Comparison of ENCODE assay signal across 12 cellular contexts in the genomic region with DNA sequence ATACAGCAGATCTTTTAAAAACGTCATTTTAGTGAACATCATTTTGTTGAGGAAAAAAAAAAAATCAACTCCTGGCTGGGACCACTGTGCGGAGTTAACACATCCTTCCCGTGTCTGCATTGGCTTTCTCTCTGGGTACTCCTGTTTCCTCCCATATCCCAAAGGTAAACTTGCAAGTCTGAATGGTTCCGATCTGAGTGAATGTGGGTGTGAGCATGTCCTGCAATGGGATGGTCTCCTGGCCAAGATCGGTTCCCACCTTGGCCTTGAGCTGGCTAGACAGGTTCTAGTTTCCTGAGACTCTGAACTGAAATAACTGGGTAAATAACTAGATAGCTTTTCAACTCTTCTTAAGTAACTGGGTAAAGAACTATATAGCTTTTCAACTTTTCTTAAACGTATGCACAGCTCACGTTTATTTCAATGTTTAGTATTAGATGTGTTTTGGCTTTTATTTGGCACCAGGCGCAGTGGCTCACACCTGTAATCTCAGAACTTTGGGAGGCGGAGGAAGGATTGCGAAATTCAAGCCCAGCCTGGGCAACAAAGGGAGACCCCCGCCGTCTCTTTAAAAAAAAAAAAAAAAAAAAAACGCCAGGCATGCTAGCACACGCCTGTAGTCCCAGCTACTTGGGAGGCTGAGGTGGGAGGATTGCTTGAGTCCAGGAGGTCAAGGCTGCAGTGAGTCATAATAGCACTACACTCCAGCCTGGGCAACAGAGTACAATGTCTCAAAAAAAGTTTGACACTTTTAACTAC. TPM values are rescaled to one million over a fixed set of nuclear protein-coding genes. Genes with fewer than 3 reads are reported as not detected.
DNase-seq lines count a peak whose midpoint lies in the region; ATAC-seq, FAIRE-seq and TF ChIP-seq lines count a peak whose summit lies in the region.
"Had no signal": no experiment of that assay in that cellular context is flagged by ENCODE, and none has a peak within 500 bp of the region (broad histone marks: within the 10 kb centered on the region; RNA-seq: fewer than 3 reads in every experiment).

No MANE protein-coding gene starts in this region.

- H3K36me3 ChIP-seq in BE2C = peaks cover 71% of the 10 kb centered on the region

- intact Hi-C loops in activated CD4-positive, alpha-beta memory T cell treated with anti-CD3 and anti-CD28 coated beads for 36 hours (cut with micrococcal nuclease) = loop anchor here (5.0 kb wide), 4 partner anchors 46 to 279 kb away; no protein-coding TSS in a partner anchor

- H3K4me2 ChIP-seq in A549 = no peak overlapping the region

- H3K9me3 Mint-ChIP-seq in activated CD4-positive, alpha-beta memory T cell treated with anti-CD3 and anti-CD28 coated beads for 36 hours = no peaks in the 10 kb centered on the region
- no peaks in the 10 kb centered on the region for H3K9me3 Mint-ChIP-seq in glutamatergic neuron (ENCODE audit: unreplicated experiment)
- H3K9me3 Mint-ChIP-seq: IgD-negative memory B cell had no signal

- H3K4me3 Mint-ChIP-seq in activated CD4-positive, alpha-beta memory T cell treated with anti-CD3 and anti-CD28 coated beads for 36 hours = no peak overlapping the region
- no peak overlapping the region for H3K4me3 Mint-ChIP-seq in glutamatergic neuron (ENCODE audit: unreplicated experiment)

- peak overlapping the region; percentile 77 for H3K27ac Mint-ChIP-seq in activated CD4-positive, alpha-beta memory T cell treated with anti-CD3 and anti-CD28 coated beads for 36 hours
- H3K27ac Mint-ChIP-seq in glutamatergic neuron (ENCODE audit: unreplicated experiment) = peak overlapping the region; percentile 24

- POLR2A ChIA-PET in A549 (lab: Yijun Ruan, JAX) = interaction anchor here (0.8 to 3.0 kb wide), 3 partner anchors 13 to 43 kb away, joined by 3 to 24 read pairs (median 5); partner anchors contain the start of gene RBMX
- POLR2A ChIA-PET in activated CD4-positive, alpha-beta memory T cell treated with anti-CD3 and anti-CD28 coated beads for 36 hours (lab: Charles Lee) = interaction anchor here (0.8 to 2.7 kb wide), 3 partner anchors 13 to 87 kb away, joined by 5 to 27 read pairs (median 11); partner anchors contain the start of gene RBMX

- 73% methylated on average over 14 of the region's 14 CpGs for WGBS in A549 (ENCODE audit: missing lambda C conversion rate)

- no peaks in the 10 kb centered on the region for H3K9me3 ChIP-seq in A549
- H3K9me3 ChIP-seq in BE2C = no peaks in the 10 kb centered on the region

- TF ChIP-seq CTCF in A549 (IDR thresholded peaks at IDR 0.05) (no peak), glutamatergic neuron (IDR thresholded peaks at IDR 0.05; ENCODE audit: partially characterized antibody, unreplicated experiment) (no peak), BE2C (IDR thresholded peaks at IDR 0.05; ENCODE audit: low read depth, low read length) (no peak)

- TF ChIP-seq POLR2A in A549 (IDR thresholded peaks at IDR 0.05; ENCODE audit: low read length) = no peak

- DNase-seq in A549 (ENCODE audit: low read depth in 1 of 2, low spot score in 1 of 2) (peak in 1 of 2 experiments; percentile 12), ELF-1 (ENCODE audit: low read depth, low spot score) (peak; percentile 44), glutamatergic neuron (no peak), dermis blood vessel endothelial cell (no peak), epidermal melanocyte (ENCODE audit: insufficient read length, low spot score) (no peak), NCI-H146 treated with DMSO at 0.1 percent for 48 hours (lab: John Stamatoyannopoulos, UW; ENCODE audit: unreplicated experiment) (no peak), BE2C (no peak)
- DNase-seq in activated CD4-positive, alpha-beta memory T cell treated with anti-CD3 and anti-CD28 coated beads for 36 hours = no peak
- DNase-seq: NCI-H2081 treated with DMSO at 0.1 percent for 48 hours, PC-3 had no signal

- peaks cover 58% of the 10 kb centered on the region for H3K36me3 Mint-ChIP-seq in activated CD4-positive, alpha-beta memory T cell treated with anti-CD3 and anti-CD28 coated beads for 36 hours
- peaks cover 4% of the 10 kb centered on the region for H3K36me3 Mint-ChIP-seq in glutamatergic neuron (ENCODE audit: unreplicated experiment)

- ATAC-seq in A549 = peak; percentile 56 to 71; a peak in 4 of 6 replicates
- ATAC-seq: PC-3 had no signal

- peaks cover 65% of the 10 kb centered on the region for H3K4me1 Mint-ChIP-seq in activated CD4-positive, alpha-beta memory T cell treated with anti-CD3 and anti-CD28 coated beads for 36 hours (ENCODE audit: low read depth)
- peaks cover 5% of the 10 kb centered on the region for H3K4me1 Mint-ChIP-seq in glutamatergic neuron (ENCODE audit: low read depth, unreplicated experiment)

- H3K27me3 ChIP-seq in BE2C = no peaks in the 10 kb centered on the region

- CTCF ChIA-PET in A549 (lab: Yijun Ruan, JAX) = interaction anchor here (0.6 kb wide), 1 partner anchor 60 kb away, joined by 3 read pairs; no protein-coding TSS in a partner anchor
- CTCF ChIA-PET in activated CD4-positive, alpha-beta memory T cell treated with anti-CD3 and anti-CD28 coated beads for 36 hours (lab: Charles Lee) = interaction anchor here (1.1 kb wide), 1 partner anchor 158 kb away, joined by 3 read pairs; no protein-coding TSS in a partner anchor

- H3K27ac ChIP-seq in A549 = no peak overlapping the region
- H3K27ac ChIP-seq: C4-2B had no signal

- no peak for TF ChIP-seq EP300 in A549 (IDR thresholded peaks at IDR 0.05)

- TF ChIP-seq RAD21 in A549 (conservative IDR thresholded peaks at IDR 0.05 in 1 of 2, IDR thresholded peaks at IDR 0.05 in 1 of 2) = no peak

- H3K4me1 ChIP-seq in A549 (peaks cover 16% of the 10 kb centered on the region), BE2C (no peaks in the 10 kb centered on the region)

- H3K27me3 Mint-ChIP-seq in activated CD4-positive, alpha-beta memory T cell treated with anti-CD3 and anti-CD28 coated beads for 36 hours = no peaks in the 10 kb centered on the region
- no peaks in the 10 kb centered on the region for H3K27me3 Mint-ChIP-seq in glutamatergic neuron (ENCODE audit: unreplicated experiment)
- H3K27me3 Mint-ChIP-seq: IgD-negative memory B cell had no signal

- H3K4me3 ChIP-seq in A549 (no peak overlapping the region), BE2C (ENCODE audit: low read depth, low read length) (no peak overlapping the region)

- no peak for FAIRE-seq in A549 (lab: Jason Lieb, UNC)

TF ChIP-seq in A549, 52 proteins besides CTCF, POLR2A, EP300 and RAD21:
- TF ChIP-seq ZNF302 (CRISPR knock-in tag; IDR thresholded peaks at IDR 0.05) (no peak), JUN (IDR thresholded peaks at IDR 0.05) (no peak), TFCP2L1 (CRISPR knock-in tag; IDR thresholded peaks at IDR 0.05) (0 out of 2 replicates have a peak, but pooled peaks have one; percentile 33), CBX2 (IDR thresholded peaks at IDR 0.05; ENCODE audit: borderline replicate concordance, low read depth) (no peak), CEBPB (IDR thresholded peaks at IDR 0.05) (peak in 1 of 2 experiments; percentile 70; a peak in 1 of 4 replicates), TP53 (CRISPR knock-in tag; IDR thresholded peaks at IDR 0.05) (no peak), FOSL2 (IDR thresholded peaks at IDR 0.05) (no peak), FOSL2 (CRISPR knock-in tag; IDR thresholded peaks at IDR 0.05) (0 out of 2 replicates have a peak, but pooled peaks have one; percentile 8), EHMT2 (IDR thresholded peaks at IDR 0.05; ENCODE audit: low read depth) (no peak)
TF ChIP-seq in A549: peak in this region for 3.

RNA-seq across cellular contexts. Expression of gene RBMX, which starts 14.0 kb away (rescaled TPM):
- polyA plus RNA-seq in A549 (2011; rRNA removed) (220 and 278 TPM in 2 replicates), A549 (2017; fragmentation: RNase III; extraction: RNeasy Plus Mini Kit Qiagen cat#74134 plus additional on column Dnase treatment) (333 to 337 TPM (median 337 TPM) in 3 replicates)
- 131 and 141 TPM in 2 replicates for polyA plus RNA-seq in A549 (2012; cell fraction: cytosol; rRNA removed)
- polyA plus RNA-seq in A549 (2012; cell fraction: nucleus; rRNA removed) = 114 and 217 TPM in 2 replicates
- 117 TPM in 2 replicates for polyA minus RNA-seq in A549 (2011; rRNA and poly(A)+ RNA removed)
- 100 to 1,000 TPM; 269 to 271 TPM for total RNA-seq in activated CD4-positive, alpha-beta memory T cell treated with anti-CD3 and anti-CD28 coated beads for 36 hours
- total RNA-seq in glutamatergic neuron (ENCODE audit: unreplicated experiment) (246 TPM), dermis blood vessel endothelial cell (200 and 299 TPM in 2 replicates)
- polyA plus RNA-seq in BE2C (2012; ENCODE audit: insufficient read depth, insufficient read length, low read depth) = 136 TPM
